In the genomic region with DNA sequence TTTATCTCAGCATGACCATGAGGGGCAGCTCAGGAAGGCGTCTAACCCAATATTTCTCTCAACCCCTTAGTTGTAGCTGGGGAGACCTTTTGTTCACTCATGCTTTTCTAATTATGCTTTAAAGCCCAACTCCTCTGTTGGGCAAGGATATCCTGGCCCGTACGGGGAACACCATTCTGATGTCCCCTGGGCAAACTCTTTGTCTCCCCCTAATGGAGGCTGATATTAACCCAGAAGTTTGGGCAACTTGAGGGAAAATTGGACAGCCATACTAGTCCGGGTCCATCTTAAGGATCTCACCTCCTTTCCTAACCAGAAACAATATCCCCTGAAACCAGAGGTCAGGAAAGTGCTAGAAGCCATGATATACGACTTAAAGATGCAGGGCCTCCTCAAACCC, we compare ENCODE assay signal across 1 cellular context.
TF ChIP-seq lines count a peak whose summit lies in the region.

No MANE protein-coding gene starts in this region.

TF ChIP-seq in HCT116, 20 proteins besides CTCF, POLR2A, EP300 and RAD21 (continued from another document):
- TF ChIP-seq ZFX (IDR thresholded peaks at IDR 0.05), result no peak
- TF ChIP-seq SP1 (IDR thresholded peaks at IDR 0.05; ENCODE audit: low read depth), result no peak
